In the genomic region with DNA sequence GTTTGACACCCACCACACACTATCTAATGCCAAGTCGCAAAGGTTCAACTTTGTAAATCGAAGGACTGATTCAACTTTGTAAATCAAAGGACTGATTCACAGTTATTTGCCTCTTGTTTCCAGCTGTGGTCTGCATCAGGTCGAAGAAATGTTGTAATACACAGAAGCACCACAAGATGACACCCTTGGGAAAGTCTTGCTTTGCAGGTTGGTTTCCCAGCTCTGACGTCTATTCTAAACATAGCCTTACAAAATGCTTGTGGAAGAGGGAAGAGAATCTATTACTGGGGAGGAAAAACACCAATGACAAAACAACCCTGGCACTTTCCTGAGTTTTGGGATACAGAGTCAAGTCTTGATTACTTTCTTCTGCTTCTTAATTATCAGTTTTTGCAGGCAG, we compare ENCODE assay signal across 8 cellular contexts. TPM values are rescaled to one million over a fixed set of nuclear protein-coding genes. Genes with fewer than 3 reads are reported as not detected.
A peak's percentile ranks its signal among the peaks of the same experiment; 100 is the strongest.
DNase-seq lines count a peak whose midpoint lies in the region; ATAC-seq and FAIRE-seq lines count a peak whose summit lies in the region.

No MANE protein-coding gene starts in this region.

- peak; percentile 83 for FAIRE-seq in endometrium (lab: Jason Lieb, UNC)

- DNase-seq in activated naive CD4-positive, alpha-beta T cell treated with Interleukin-2 at 50 U/mL for 16 hours: peak; percentile 23
- no peak for DNase-seq in activated naive CD4-positive, alpha-beta T cell (lab: John Stamatoyannopoulos, UW)
- peak; percentile 19 for DNase-seq in NCI-H2196 treated with DMSO at 0.1 percent for 48 hours (lab: John Stamatoyannopoulos, UW; ENCODE audit: unreplicated experiment)
- peak; percentile 0 for DNase-seq in activated CD4-positive, CD25-positive, alpha-beta regulatory T cell treated with anti-CD3 and anti-CD28 coated beads, Interleukin-2, amount 50 U/mL, for 16 hours (ENCODE audit: low read depth, low spot score)
- peak; percentile 37 for DNase-seq in middle frontal gyrus (ENCODE audit: extremely low spot score, low spot score)
- DNase-seq in ureter (ENCODE audit: low spot score): peak; percentile 67

- peak; percentile 75 for ATAC-seq in HG03095 (IDR thresholded peaks at IDR 0.05; ENCODE audit: unreplicated experiment)

RNA-seq across cellular contexts. Expression of gene SUPT20HL1, which starts 35.3 kb away (rescaled TPM):
- 0.78 TPM for total RNA-seq in ureter

Comparison
In these comparisons a context has a peak if more than half of its experiments do, and no peak if none do; other contexts are left out.
1. DNase-seq: peak in activated naive CD4-positive, alpha-beta T cell treated with Interleukin-2 at 50 U/mL for 16 hours (single experiment), NCI-H2196 treated with DMSO at 0.1 percent for 48 hours (single experiment), activated CD4-positive, CD25-positive, alpha-beta regulatory T cell treated with anti-CD3 and anti-CD28 coated beads, Interleukin-2, amount 50 U/mL, for 16 hours (single experiment), middle frontal gyrus (single experiment) and ureter (single experiment); none in activated naive CD4-positive, alpha-beta T cell (0 of 4).